ENCODE assay signal across 11 cellular contexts in the genomic region with DNA sequence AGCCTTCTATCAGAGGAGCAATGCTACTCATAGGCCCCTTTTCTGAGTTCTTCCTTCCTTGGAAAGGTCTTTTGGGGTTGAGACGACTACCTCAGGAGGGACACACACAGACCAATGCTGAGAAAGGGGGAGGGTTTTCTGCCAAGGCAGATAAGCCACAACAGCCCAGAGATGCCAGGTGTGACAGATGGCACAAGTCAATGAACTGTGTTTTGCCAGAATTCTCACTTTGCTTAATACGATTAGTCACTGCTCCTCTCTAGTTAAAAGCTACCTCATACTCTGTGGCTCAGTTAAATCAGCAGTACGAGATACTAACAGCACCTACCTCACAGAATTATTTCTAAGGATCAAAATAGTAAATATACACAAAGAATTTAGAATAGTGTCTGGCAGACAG. TPM values are rescaled to one million over a fixed set of nuclear protein-coding genes. Genes with fewer than 3 reads are reported as not detected.
A peak's percentile ranks its signal among the peaks of the same experiment; 100 is the strongest.
DNase-seq lines count a peak whose midpoint lies in the region; ATAC-seq and TF ChIP-seq lines count a peak whose summit lies in the region.
"Had no signal": no experiment of that assay in that cellular context is flagged by ENCODE, and none has a peak within 500 bp of the region (broad histone marks: within the 10 kb centered on the region; RNA-seq: fewer than 3 reads in every experiment).

No MANE protein-coding gene starts in this region.

- peaks cover 63% of the 10 kb centered on the region for H3K4me1 Mint-ChIP-seq in activated T-cell treated with anti-CD3 and anti-CD28 coated beads, Interleukin-2, amount 50 U/mL, for 4 hours (ENCODE audit: low read depth)
- peaks cover 48% of the 10 kb centered on the region for H3K4me1 Mint-ChIP-seq in T-helper 17 cell
- peaks cover 20 to 49% of the 10 kb centered on the region in 2 donors for H3K4me1 Mint-ChIP-seq in stimulated activated naive B cell treated with anti-CD40 and anti-IgM and Interleukin-4, amounts not matched to agents 10 μg/mL and 1 μg/mL and 100 μg/mL, for 72 hours
- H3K4me1 Mint-ChIP-seq in natural killer cell: peaks cover 42% of the 10 kb centered on the region in 2 donors

- DNase-seq in activated T-cell treated with anti-CD3 and anti-CD28 coated beads, Interleukin-2, amount 50 U/mL, for 4 hours: no peak
- no peak for DNase-seq in activated T-cell treated with anti-CD3 and anti-CD28 coated beads, Interleukin-2, amount 50 U/mL, for 1 hour
- DNase-seq in T-helper 17 cell (no peak), iPS-NIHi7 (ENCODE audit: extremely low spot score) (peak; percentile 4), natural killer cell (no peak), SHP77 treated with DMSO at 0.1 percent for 48 hours (lab: John Stamatoyannopoulos, UW) (no peak)
- no peak for DNase-seq in stimulated activated naive B cell treated with anti-CD40 and anti-IgM and Interleukin-4, amounts not matched to agents 10 μg/mL and 1 μg/mL and 100 μg/mL, for 72 hours
- DNase-seq: activated CD4-positive, alpha-beta T cell treated with anti-CD3 and anti-CD28 coated beads for 48 hours; NCI-H1092 had no signal

- peaks cover 31% of the 10 kb centered on the region for H3K36me3 Mint-ChIP-seq in activated T-cell treated with anti-CD3 and anti-CD28 coated beads, Interleukin-2, amount 50 U/mL, for 4 hours (ENCODE audit: insufficient read depth)
- H3K36me3 Mint-ChIP-seq in T-helper 17 cell (ENCODE audit: low read depth) (peaks cover 12% of the 10 kb centered on the region), natural killer cell (peaks cover 8% of the 10 kb centered on the region)
- H3K36me3 Mint-ChIP-seq in stimulated activated naive B cell treated with anti-CD40 and anti-IgM and Interleukin-4, amounts not matched to agents 10 μg/mL and 1 μg/mL and 100 μg/mL, for 72 hours: peaks cover 24 to 31% of the 10 kb centered on the region in 2 donors

- no peaks in the 10 kb centered on the region for H3K9me3 ChIP-seq in T-helper 17 cell (ENCODE audit: control insufficient read depth, low read length, poor library complexity, severe bottlenecking)

- peak; percentile 54 to 57 for ATAC-seq in activated T-cell treated with anti-CD3 and anti-CD28 coated beads, Interleukin-2, amount 50 U/mL, for 4 hours
- ATAC-seq in T-helper 17 cell (no peak), natural killer cell (no peak), HG03280 (IDR thresholded peaks at IDR 0.05; ENCODE audit: unreplicated experiment) (no peak)
- ATAC-seq in stimulated activated naive B cell treated with anti-CD40 and anti-IgM and Interleukin-4, amounts not matched to agents 10 μg/mL and 1 μg/mL and 100 μg/mL, for 72 hours (replicated peaks): no peak
- ATAC-seq: sciatic nerve had no signal

- intact Hi-C loops in natural killer cell (cut with micrococcal nuclease): loop anchor here (10.0 kb wide), 1 partner anchor 384 kb away; the partner anchor contains the start of gene CYLD

- peak overlapping the region; percentile 32 for H3K27ac Mint-ChIP-seq in T-helper 17 cell
- H3K27ac Mint-ChIP-seq in stimulated activated naive B cell treated with anti-CD40 and anti-IgM and Interleukin-4, amounts not matched to agents 10 μg/mL and 1 μg/mL and 100 μg/mL, for 72 hours: peak overlapping the region; percentile 25
- peak overlapping the region in 1 of 2 donors; percentile 45 for H3K27ac Mint-ChIP-seq in natural killer cell

- no peak overlapping the region for H3K4me3 Mint-ChIP-seq in activated T-cell treated with anti-CD3 and anti-CD28 coated beads, Interleukin-2, amount 50 U/mL, for 4 hours
- H3K4me3 Mint-ChIP-seq in T-helper 17 cell (no peak overlapping the region), natural killer cell (no peak overlapping the region)
- no peak overlapping the region for H3K4me3 Mint-ChIP-seq in stimulated activated naive B cell treated with anti-CD40 and anti-IgM and Interleukin-4, amounts not matched to agents 10 μg/mL and 1 μg/mL and 100 μg/mL, for 72 hours

- no peak for TF ChIP-seq CTCF in natural killer cell (IDR thresholded peaks at IDR 0.05)

- H3K27me3 Mint-ChIP-seq in activated T-cell treated with anti-CD3 and anti-CD28 coated beads, Interleukin-2, amount 50 U/mL, for 4 hours (ENCODE audit: low read depth): no peaks in the 10 kb centered on the region
- H3K27me3 Mint-ChIP-seq in T-helper 17 cell (no peaks in the 10 kb centered on the region), natural killer cell (ENCODE audit: low read depth in 2 of 2) (no peaks in the 10 kb centered on the region)
- H3K27me3 Mint-ChIP-seq in stimulated activated naive B cell treated with anti-CD40 and anti-IgM and Interleukin-4, amounts not matched to agents 10 μg/mL and 1 μg/mL and 100 μg/mL, for 72 hours: no peaks in the 10 kb centered on the region

- no peaks in the 10 kb centered on the region for H3K9me3 Mint-ChIP-seq in activated T-cell treated with anti-CD3 and anti-CD28 coated beads, Interleukin-2, amount 50 U/mL, for 4 hours
- H3K9me3 Mint-ChIP-seq in stimulated activated naive B cell treated with anti-CD40 and anti-IgM and Interleukin-4, amounts not matched to agents 10 μg/mL and 1 μg/mL and 100 μg/mL, for 72 hours: no peaks in the 10 kb centered on the region
- H3K9me3 Mint-ChIP-seq in natural killer cell: no peaks in the 10 kb centered on the region

RNA-seq across cellular contexts. Expression of gene BRD7, which starts 8.0 kb away (rescaled TPM):
- 10 to 100 TPM; 87.1 to 91.1 (median 91.0) TPM for total RNA-seq in activated T-cell treated with anti-CD3 and anti-CD28 coated beads, Interleukin-2, amount 50 U/mL, for 4 hours
- total RNA-seq in T-helper 17 cell: 10 to 100 TPM; 74.2 to 83.4 TPM
- 100 to 1,000 TPM in 1 of 3 donors, 10 to 100 TPM in 2; 89.2 to 118 (median 94.9) TPM for total RNA-seq in natural killer cell

Comparison
In these comparisons a context has a peak if more than half of its experiments do, and no peak if none do; other contexts are left out.
1. ATAC-seq: peak in activated T-cell treated with anti-CD3 and anti-CD28 coated beads, Interleukin-2, amount 50 U/mL, for 4 hours (2 of 2); none in T-helper 17 cell (single experiment), stimulated activated naive B cell treated with anti-CD40 and anti-IgM and Interleukin-4, amounts not matched to agents 10 μg/mL and 1 μg/mL and 100 μg/mL, for 72 hours (0 of 2), natural killer cell (0 of 3) and HG03280 (single experiment).